22 cellular contexts compared by ENCODE assay signal in the genomic region with DNA sequence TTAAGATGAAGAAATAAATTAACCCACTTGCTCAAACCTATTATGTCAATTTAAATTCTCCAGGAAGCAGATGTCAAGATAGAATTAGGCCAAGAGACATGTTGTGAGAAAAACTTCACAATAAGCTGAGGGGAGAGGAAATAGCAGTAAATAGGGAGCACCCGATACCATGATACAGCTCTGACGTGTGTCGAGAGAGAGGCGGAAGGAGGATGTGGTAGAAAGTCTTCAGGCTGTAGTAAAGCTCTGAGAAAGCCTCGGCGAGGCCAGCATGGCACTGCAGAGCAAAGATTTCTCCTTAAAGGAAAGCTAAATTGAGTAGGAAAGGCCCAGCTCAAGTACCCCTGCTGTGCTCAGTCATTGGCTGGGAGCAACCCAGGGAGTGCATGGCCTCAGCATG. TPM values are rescaled to one million over a fixed set of nuclear protein-coding genes. Genes with fewer than 3 reads are reported as not detected.
A peak's percentile ranks its signal among the peaks of the same experiment; 100 is the strongest.
DNase-seq lines count a peak whose midpoint lies in the region; ATAC-seq and TF ChIP-seq lines count a peak whose summit lies in the region.
"Had no signal": no experiment of that assay in that cellular context is flagged by ENCODE, and none has a peak within 500 bp of the region (broad histone marks: within the 10 kb centered on the region; RNA-seq: fewer than 3 reads in every experiment).

No MANE protein-coding gene starts in this region.

- H3K27me3 ChIP-seq in Peyer's patch, result no peaks in the 10 kb centered on the region
- H3K27me3 ChIP-seq: BLaER1, gastroesophageal sphincter, vagina had no signal

- H3K36me3 Mint-ChIP-seq in activated T-cell treated with anti-CD3 and anti-CD28 coated beads, Interleukin-2, amount 50 U/mL, for 72 hours (ENCODE audit: insufficient read depth in 2 of 2), result peaks cover 0 to 3% of the 10 kb centered on the region in 2 donors
- peaks cover 6% of the 10 kb centered on the region for H3K36me3 Mint-ChIP-seq in activated CD8-positive, alpha-beta T cell treated with anti-CD3 and anti-CD28 coated beads, Interleukin-2, amount 10 ng/mL, durations not matched to agents 7 days and 5 days (ENCODE audit: low read depth)

- H3K27me3 Mint-ChIP-seq in activated T-cell treated with anti-CD3 and anti-CD28 coated beads, Interleukin-2, amount 50 U/mL, for 72 hours (ENCODE audit: low read depth), result peaks cover 5% of the 10 kb centered on the region
- peaks cover 3% of the 10 kb centered on the region for H3K27me3 Mint-ChIP-seq in activated CD8-positive, alpha-beta T cell treated with anti-CD3 and anti-CD28 coated beads, Interleukin-2, amount 10 ng/mL, durations not matched to agents 7 days and 5 days (ENCODE audit: low read depth)

- H3K27ac ChIP-seq in Peyer's patch, result no peak overlapping the region
- H3K27ac ChIP-seq: BLaER1, gastroesophageal sphincter, left ventricle myocardium inferior, PC-9, vagina had no signal

- POLR2A ChIA-PET in activated CD8-positive, alpha-beta T cell treated with anti-CD3 and anti-CD28 coated beads, Interleukin-2, amount 10 ng/mL, durations not matched to agents 7 days and 5 days (lab: Charles Lee), result interaction anchor here (0.6 kb wide), 1 partner anchor 321 kb away, joined by 3 read pairs; no protein-coding TSS in a partner anchor

- no peak for TF ChIP-seq POLR2A in Peyer's patch (IDR thresholded peaks at IDR 0.05)

- no peak overlapping the region for H3K4me3 ChIP-seq in Peyer's patch
- H3K4me3 ChIP-seq: BLaER1, gastroesophageal sphincter, HAP-1, left ventricle myocardium inferior, PC-9, smooth muscle cell, vagina had no signal

- TF ChIP-seq CTCF in Peyer's patch (IDR thresholded peaks at IDR 0.05), result no peak

- no peak overlapping the region for H3K27ac Mint-ChIP-seq in activated T-cell treated with anti-CD3 and anti-CD28 coated beads, Interleukin-2, amount 50 U/mL, for 72 hours
- peak overlapping the region; percentile 58 for H3K27ac Mint-ChIP-seq in activated CD8-positive, alpha-beta T cell treated with anti-CD3 and anti-CD28 coated beads, Interleukin-2, amount 10 ng/mL, durations not matched to agents 7 days and 5 days
- H3K27ac Mint-ChIP-seq: dendritic cell treated with granulocyte-macrophage colony-stimulating factor and Interleukin-4, amounts not matched to agents 40 ng/mL and 50 ng/mL, for 4 days had no signal

- peaks cover 0 to 7% (median 6%) of the 10 kb centered on the region in 4 donors for H3K4me1 ChIP-seq in Peyer's patch

- no peaks in the 10 kb centered on the region for H3K9me3 Mint-ChIP-seq in activated T-cell treated with anti-CD3 and anti-CD28 coated beads, Interleukin-2, amount 50 U/mL, for 72 hours
- H3K9me3 Mint-ChIP-seq in activated CD8-positive, alpha-beta T cell treated with anti-CD3 and anti-CD28 coated beads, Interleukin-2, amount 10 ng/mL, durations not matched to agents 7 days and 5 days (ENCODE audit: insufficient read depth), result no peaks in the 10 kb centered on the region
- H3K9me3 Mint-ChIP-seq: dendritic cell treated with granulocyte-macrophage colony-stimulating factor and Interleukin-4, amounts not matched to agents 40 ng/mL and 50 ng/mL, for 4 days had no signal

- ATAC-seq in activated T-cell treated with anti-CD3 and anti-CD28 coated beads, Interleukin-2, amount 50 U/mL, for 72 hours (replicated peaks in 1 of 2), result peak; percentile 27 to 57
- peak; percentile 51 for ATAC-seq in activated CD8-positive, alpha-beta T cell treated with anti-CD3 and anti-CD28 coated beads, Interleukin-2, amount 10 ng/mL, durations not matched to agents 7 days and 5 days
- ATAC-seq in HG03175 (IDR thresholded peaks at IDR 0.05; ENCODE audit: unreplicated experiment) (no peak), HG03354 (IDR thresholded peaks at IDR 0.05; ENCODE audit: poor library complexity, severe bottlenecking, unreplicated experiment) (no peak)
- ATAC-seq: gastroesophageal sphincter had no signal

- peaks cover 15% of the 10 kb centered on the region for H3K4me1 Mint-ChIP-seq in activated T-cell treated with anti-CD3 and anti-CD28 coated beads, Interleukin-2, amount 50 U/mL, for 72 hours (ENCODE audit: low read depth)
- H3K4me1 Mint-ChIP-seq in activated CD8-positive, alpha-beta T cell treated with anti-CD3 and anti-CD28 coated beads, Interleukin-2, amount 10 ng/mL, durations not matched to agents 7 days and 5 days (ENCODE audit: low read depth), result peaks cover 13% of the 10 kb centered on the region

- no peak for DNase-seq in activated T-cell treated with anti-CD3 and anti-CD28 coated beads, Interleukin-2, amount 50 U/mL, for 72 hours
- no peak for DNase-seq in activated T-cell treated with anti-CD3 and anti-CD28 coated beads, Interleukin-2, amount 50 U/mL, for 48 hours
- DNase-seq in MV-4-11 (lab: John Stamatoyannopoulos, UW) (peak; percentile 45), retina (peak; percentile 28), Peyer's patch (no peak)
- DNase-seq in activated CD8-positive, alpha-beta T cell treated with anti-CD3 and anti-CD28 coated beads, Interleukin-2, amount 10 ng/mL, durations not matched to agents 7 days and 5 days, result no peak
- DNase-seq: anterior cingulate cortex; left ventricle myocardium inferior; NCI-H2029; NCI-H446; PC-9; SHP77 treated with DMSO at 0.1 percent for 48 hours; stimulated activated CD4-positive, alpha-beta T cell treated with anti-CD3 and anti-CD28 coated beads, Interleukin-2, amount 100 ng/mL, for 24 hours; SW 1271 had no signal

- H3K9me3 ChIP-seq in Peyer's patch, result no peaks in the 10 kb centered on the region
- H3K9me3 ChIP-seq: BLaER1, gastroesophageal sphincter, HAP-1, left ventricle myocardium inferior, vagina had no signal

- CTCF ChIA-PET in activated CD8-positive, alpha-beta T cell treated with anti-CD3 and anti-CD28 coated beads, Interleukin-2, amount 10 ng/mL, durations not matched to agents 7 days and 5 days (lab: Charles Lee), result interaction anchor here (0.7 kb wide), 1 partner anchor 391 kb away, joined by 3 read pairs; no protein-coding TSS in a partner anchor

- no peak overlapping the region for H3K4me3 Mint-ChIP-seq in activated T-cell treated with anti-CD3 and anti-CD28 coated beads, Interleukin-2, amount 50 U/mL, for 72 hours
- H3K4me3 Mint-ChIP-seq in activated CD8-positive, alpha-beta T cell treated with anti-CD3 and anti-CD28 coated beads, Interleukin-2, amount 10 ng/mL, durations not matched to agents 7 days and 5 days, result no peak overlapping the region
- H3K4me3 Mint-ChIP-seq: dendritic cell treated with granulocyte-macrophage colony-stimulating factor and Interleukin-4, amounts not matched to agents 40 ng/mL and 50 ng/mL, for 4 days had no signal

- no peaks in the 10 kb centered on the region for H3K36me3 ChIP-seq in Peyer's patch
- H3K36me3 ChIP-seq: BLaER1, gastroesophageal sphincter, HAP-1, left ventricle myocardium inferior, vagina had no signal

RNA-seq across cellular contexts. Expression of gene PUM3, which starts 6.0 kb away (rescaled TPM):
- total RNA-seq in activated T-cell treated with anti-CD3 and anti-CD28 coated beads, Interleukin-2, amount 50 U/mL, for 72 hours, result 10 to 100 TPM; 57.6 to 61.5 TPM
- total RNA-seq in activated CD8-positive, alpha-beta T cell treated with anti-CD3 and anti-CD28 coated beads, Interleukin-2, amount 10 ng/mL, durations not matched to agents 7 days and 5 days, result 10 to 100 TPM; 63.1 to 64.0 TPM
- 100 to 1,000 TPM in 1 of 4 donors, 10 to 100 TPM in 3; 21.4 to 116 (median 30.8) TPM for total RNA-seq in Peyer's patch

Comparison
In these comparisons a context has a peak if more than half of its experiments do, and no peak if none do; other contexts are left out.
1. ATAC-seq: peak in activated T-cell treated with anti-CD3 and anti-CD28 coated beads, Interleukin-2, amount 50 U/mL, for 72 hours (2 of 2) and activated CD8-positive, alpha-beta T cell treated with anti-CD3 and anti-CD28 coated beads, Interleukin-2, amount 10 ng/mL, durations not matched to agents 7 days and 5 days (single experiment); none in HG03175 (single experiment) and HG03354 (single experiment).
2. DNase-seq: peak in MV-4-11 (single experiment) and retina (single experiment); none in activated T-cell treated with anti-CD3 and anti-CD28 coated beads, Interleukin-2, amount 50 U/mL, for 72 hours (0 of 2), activated T-cell treated with anti-CD3 and anti-CD28 coated beads, Interleukin-2, amount 50 U/mL, for 48 hours (0 of 2), activated CD8-positive, alpha-beta T cell treated with anti-CD3 and anti-CD28 coated beads, Interleukin-2, amount 10 ng/mL, durations not matched to agents 7 days and 5 days (single experiment) and Peyer's patch (0 of 3).